In the genomic region with DNA sequence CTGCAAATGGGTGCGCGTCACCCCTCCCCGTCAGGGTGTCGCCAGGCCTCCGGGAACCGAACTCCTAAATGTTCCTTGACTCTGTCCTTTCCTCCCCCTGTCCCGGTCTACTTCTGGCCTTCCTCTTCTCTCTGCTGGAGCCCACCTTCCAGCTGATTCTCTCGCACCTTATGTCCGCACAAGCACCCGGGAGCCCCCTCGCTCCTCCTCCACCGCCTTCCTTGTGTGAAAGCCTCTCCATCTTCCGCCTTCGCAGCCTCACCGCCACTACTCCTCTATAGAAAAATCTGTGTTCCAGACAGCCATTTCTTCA, we compare ENCODE assay signal across 1 cellular context.
TF ChIP-seq lines count a peak whose summit lies in the region.

No MANE protein-coding gene starts in this region.

TF ChIP-seq in liver, 16 proteins besides CTCF, POLR2A, EP300 and RAD21 (continued from another document):
- TF ChIP-seq, protein P1, sequence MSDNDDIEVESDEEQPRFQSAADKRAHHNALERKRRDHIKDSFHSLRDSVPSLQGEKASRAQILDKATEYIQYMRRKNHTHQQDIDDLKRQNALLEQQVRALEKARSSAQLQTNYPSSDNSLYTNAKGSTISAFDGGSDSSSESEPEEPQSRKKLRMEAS (IDR thresholded peaks at IDR 0.05) = no peak
- TF ChIP-seq EGR1 (IDR thresholded peaks at IDR 0.05; ENCODE audit: low read depth in 2 of 2) = no peak
